ENCODE assay signal across 15 cellular contexts in the genomic region with DNA sequence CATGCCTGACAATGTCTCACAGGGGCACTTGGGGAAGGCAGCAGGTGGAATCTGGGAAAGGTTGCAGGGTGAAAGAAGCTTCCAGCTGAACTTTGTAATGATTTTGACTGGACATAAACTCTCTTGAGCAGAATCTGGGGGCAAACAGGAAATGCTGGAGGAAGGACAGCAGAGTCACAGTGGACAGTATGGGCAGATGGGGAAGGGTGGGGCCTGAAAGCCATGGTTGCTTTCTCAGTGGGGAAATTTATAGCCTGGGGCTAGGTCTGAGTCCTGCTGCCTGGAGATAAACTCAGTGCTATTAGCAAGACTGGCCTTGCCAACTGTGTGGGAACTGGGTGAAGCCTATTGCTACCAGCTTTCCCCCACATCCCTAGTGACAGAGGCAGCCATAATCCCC.
"Had no signal": no experiment of that assay in that cellular context is flagged by ENCODE, and none has a peak within 500 bp of the region (broad histone marks: within the 10 kb centered on the region; RNA-seq: fewer than 3 reads in every experiment).

No MANE protein-coding gene starts in this region.

- H3K4me3 Mint-ChIP-seq: activated naive CD4-positive, alpha-beta T cell treated with anti-CD3 and anti-CD28 coated beads, Interleukin-2, amount 50 U/mL, for 24 hours; stimulated activated naive CD8-positive, alpha-beta T cell treated with anti-CD3 and anti-CD28 coated beads, Interleukin-15, amount 100 ng/mL, for 72 hours had no signal

- H3K4me3 ChIP-seq: gastrocnemius medialis, left lung, right atrium auricular region, skin epidermis, suprapubic skin, transverse colon, vagina had no signal

- H3K9me3 Mint-ChIP-seq: activated naive CD4-positive, alpha-beta T cell treated with anti-CD3 and anti-CD28 coated beads, Interleukin-2, amount 50 U/mL, for 24 hours had no signal

- H3K27me3 Mint-ChIP-seq: activated naive CD4-positive, alpha-beta T cell treated with anti-CD3 and anti-CD28 coated beads, Interleukin-2, amount 50 U/mL, for 24 hours had no signal

- ATAC-seq: gastrocnemius medialis, left lung had no signal

- H3K36me3 ChIP-seq: gastrocnemius medialis, left lung, right atrium auricular region, suprapubic skin, transverse colon, vagina had no signal

- H3K9me3 ChIP-seq: gastrocnemius medialis, suprapubic skin had no signal

- H3K4me1 ChIP-seq: gastrocnemius medialis, left lung, suprapubic skin, transverse colon had no signal

- DNase-seq: activated CD4-positive, alpha-beta T cell treated with anti-CD3 and anti-CD28 coated beads, Interleukin-2, amount 50 U/mL, for 48 hours; activated gamma-delta T cell; cerebellar nuclear complex; cortex of kidney; gastrocnemius medialis; head of caudate nucleus; left lung; stimulated activated naive CD8-positive, alpha-beta T cell treated with anti-CD3 and anti-CD28 coated beads, Interleukin-15, amount 100 ng/mL, for 72 hours; T1000; transverse colon had no signal

- H3K4me1 Mint-ChIP-seq: activated naive CD4-positive, alpha-beta T cell treated with anti-CD3 and anti-CD28 coated beads, Interleukin-2, amount 50 U/mL, for 24 hours had no signal

- H3K27me3 ChIP-seq: gastrocnemius medialis, left lung, right atrium auricular region, suprapubic skin, transverse colon, vagina had no signal

- H3K27ac ChIP-seq: gastrocnemius medialis, left lung, right atrium auricular region, skin epidermis, suprapubic skin, transverse colon, vagina had no signal

- H3K27ac Mint-ChIP-seq: activated naive CD4-positive, alpha-beta T cell treated with anti-CD3 and anti-CD28 coated beads, Interleukin-2, amount 50 U/mL, for 24 hours had no signal
